In the genomic region with DNA sequence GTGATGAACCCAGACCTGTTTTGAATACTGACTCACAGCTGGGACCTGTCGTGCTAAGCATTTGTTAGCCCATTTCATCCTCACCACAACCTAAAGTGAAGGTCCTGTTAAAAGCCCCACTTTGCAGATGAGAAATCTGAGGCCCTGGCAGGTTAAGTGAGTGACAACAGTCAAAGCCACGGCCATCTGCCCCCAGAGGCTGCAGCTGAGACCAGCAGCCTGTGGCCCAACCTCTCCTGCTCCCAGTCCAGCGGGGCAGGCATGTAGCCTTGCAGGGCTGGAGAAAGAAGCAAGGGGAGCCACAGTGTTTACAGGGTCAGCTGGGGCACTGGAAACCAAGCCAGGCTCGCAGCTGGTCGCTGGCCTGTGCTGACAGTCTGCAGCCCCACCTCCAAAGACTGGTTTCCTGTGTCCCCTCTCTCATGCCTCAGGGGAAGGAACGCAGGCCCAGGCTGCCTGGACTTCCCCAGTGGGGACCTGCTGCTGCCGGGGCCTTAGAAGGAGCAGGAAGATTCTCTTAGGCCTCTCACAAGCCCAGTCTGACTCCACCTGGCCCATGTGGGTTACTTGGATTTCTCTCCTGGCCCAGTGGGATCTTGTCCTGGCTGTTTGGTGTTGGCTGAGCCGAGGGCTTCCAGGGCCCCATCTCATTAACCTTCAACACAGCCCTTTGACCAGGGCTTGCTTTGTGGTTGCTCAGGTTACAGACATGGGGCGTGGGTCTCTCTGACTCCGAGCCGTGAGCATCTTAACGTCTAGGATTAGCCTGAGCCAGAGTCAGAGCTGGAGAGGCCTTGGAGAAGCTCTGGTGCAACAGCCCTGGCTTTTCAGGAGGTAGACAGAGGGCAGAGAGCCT, we compare ENCODE assay signal across 8 cellular contexts. TPM values are rescaled to one million over a fixed set of nuclear protein-coding genes. Genes with fewer than 3 reads are reported as not detected.
DNase-seq lines count a peak whose midpoint lies in the region; ATAC-seq, FAIRE-seq and TF ChIP-seq lines count a peak whose summit lies in the region.

No MANE protein-coding gene starts in this region.

- H4K91ac ChIP-seq in IMR-90 (ENCODE audit: insufficient read depth, low read depth, low read length), result no peak overlapping the region

- no peak overlapping the region for H3K56ac ChIP-seq in IMR-90 (ENCODE audit: extremely low read depth, insufficient read depth, low read length)

- TF ChIP-seq EP300 in A549 (IDR thresholded peaks at IDR 0.05), result no peak

- no peak overlapping the region for H2BK120ac ChIP-seq in IMR-90 (ENCODE audit: low read depth, low read length)

- WGBS in A549 (ENCODE audit: missing lambda C conversion rate), result 78% methylated on average over 11 of the region's 12 CpGs
- WGBS in IMR-90 (ENCODE audit: extremely low coverage in 2 of 2, insufficient read length in 1 of 2), 2 experiments, result no CpG with 5 or more reads among the region's 12 CpGs

- POLR2A ChIA-PET in A549 (lab: Yijun Ruan, JAX) (no interaction called here), IMR-90 (lab: Charles Lee; ENCODE audit: unreplicated experiment) (no interaction called here)

- H3K9me1 ChIP-seq in IMR-90 (ENCODE audit: insufficient read depth, low read length), result no peaks in the 10 kb centered on the region

- no peak overlapping the region for H3K4me3 Mint-ChIP-seq in Calu3 (ENCODE audit: low read depth, unreplicated experiment)

- no peak overlapping the region for H3K27ac Mint-ChIP-seq in Calu3 (ENCODE audit: unreplicated experiment)

- H2AFZ ChIP-seq in IMR-90 (replicated peaks; ENCODE audit: low read length, poor library complexity), result peak overlapping the region; percentile 67

- dilution Hi-C loops in IMR-90 (cut with HindIII; ENCODE audit: low sequenced_read_pairs, unreplicated experiment), result no loop called here

- no peaks in the 10 kb centered on the region for H4K20me1 ChIP-seq in IMR-90 (ENCODE audit: insufficient read depth, low read length)

- CTCF ChIA-PET in A549 (lab: Yijun Ruan, JAX) (interaction anchor here (0.8 to 6.7 kb wide), 5 partner anchors 8 to 209 kb away, joined by 3 to 45 read pairs (median 3); no protein-coding TSS in a partner anchor), IMR-90 (lab: Yijun Ruan, JAX) (interaction anchor here (0.6 to 1.3 kb wide), 3 partner anchors 8 to 15 kb away, joined by 3 to 4 read pairs (median 3); no protein-coding TSS in a partner anchor), Calu3 (lab: Charles Lee) (no interaction called here)

- H2BK20ac ChIP-seq in IMR-90 (ENCODE audit: low read depth, low read length), result no peak overlapping the region

- H3K9me3 Mint-ChIP-seq in Calu3 (ENCODE audit: low read depth, unreplicated experiment), result no peaks in the 10 kb centered on the region

- H2BK5ac ChIP-seq in IMR-90 (ENCODE audit: low read depth, low read length, poor library complexity, severe bottlenecking), result no peak overlapping the region

- H3K4me1 ChIP-seq in A549 (no peaks in the 10 kb centered on the region), IMR-90 (ENCODE audit: control insufficient read depth, insufficient read depth, low read length) (peaks cover 4% of the 10 kb centered on the region; the same call in 1 of the 2 replicates), subcutaneous abdominal adipose tissue (ENCODE audit: control insufficient read depth in 5 of 5, insufficient read depth in 5 of 5, low read length in 5 of 5) (peaks cover 0 to 61% (median 41%) of the 10 kb centered on the region in 5 donors)

- H3K4me3 ChIP-seq in A549 (no peak overlapping the region), IMR-90 (ENCODE audit: insufficient read depth, low read depth, low read length) (no peak overlapping the region), subcutaneous abdominal adipose tissue (ENCODE audit: low read depth in 1 of 5, low read length in 5 of 5) (peak overlapping the region; percentile 56 to 86 (median 76))

- no peak overlapping the region for H2BK15ac ChIP-seq in IMR-90 (ENCODE audit: low read depth, low read length)

- H4K8ac ChIP-seq in IMR-90 (ENCODE audit: low read depth in 2 of 2, low read length in 2 of 2), result no peak overlapping the region

- no TSS peak for BruUV-seq in IMR-90 (replicated peaks; lab: Mats Ljungman, UMichigan)
- no TSS peak for BruUV-seq in Calu3 (replicated peaks; lab: Mats Ljungman, UMichigan)

- DNase-seq in A549 (ENCODE audit: low read depth in 1 of 2, low spot score in 1 of 2) (no peak), IMR-90 (peak; percentile 16), islet precursor cell (peak; percentile 84), Calu3 (no peak)
- DNase-seq in activated effector memory CD4-positive, alpha-beta T cell treated with anti-CD3 and anti-CD28 coated beads, Interleukin-2, amount 50 U/mL, for 16 hours, result peak; percentile 76

- H3K9ac ChIP-seq in IMR-90 (ENCODE audit: low read depth, low read length) (no peak overlapping the region), subcutaneous abdominal adipose tissue (ENCODE audit: low read length in 5 of 5) (peak overlapping the region in 3 of 5 donors; percentile 40 to 77 (median 66))

- TF ChIP-seq POLR2A in A549 (IDR thresholded peaks at IDR 0.05; ENCODE audit: low read length), result no peak
- no peak for TF ChIP-seq POLR2A in IMR-90 (IDR thresholded peaks at IDR 0.05; ENCODE audit: low read depth, low read length)

- TF ChIP-seq CTCF in A549 (IDR thresholded peaks at IDR 0.05), result no peak
- 0 out of 2 replicates have a peak, but pooled peaks have one; percentile 2 for TF ChIP-seq CTCF in IMR-90 (conservative IDR thresholded peaks at IDR 0.05; ENCODE audit: low read depth, low read length)
- no peak for TF ChIP-seq CTCF in Calu3 (IDR thresholded peaks at IDR 0.05; ENCODE audit: unreplicated experiment)

- no peak overlapping the region for H2AK5ac ChIP-seq in IMR-90 (ENCODE audit: low read depth, low read length)

- no peak overlapping the region for H3K18ac ChIP-seq in IMR-90 (ENCODE audit: low read depth, low read length)

- ATAC-seq in A549, result peak; percentile 41 to 67; a peak in 3 of 6 replicates
- ATAC-seq in GM18867 (IDR thresholded peaks at IDR 0.05; ENCODE audit: unreplicated experiment), result peak; percentile 31
- ATAC-seq in IMR-90 (ENCODE audit: low read depth), result peak; percentile 85
- no peak for ATAC-seq in GM21360 (IDR thresholded peaks at IDR 0.05; ENCODE audit: unreplicated experiment)

- no peak overlapping the region for H3K23ac ChIP-seq in IMR-90 (ENCODE audit: low read depth, low read length)

- H3K36me3 ChIP-seq in IMR-90 (ENCODE audit: control insufficient read depth, insufficient read depth, low read length) (no peaks in the 10 kb centered on the region), subcutaneous abdominal adipose tissue (ENCODE audit: control insufficient read depth in 5 of 5, insufficient read depth in 5 of 5, low read length in 5 of 5) (no peaks in the 10 kb centered on the region)

- H3K36me3 Mint-ChIP-seq in Calu3 (ENCODE audit: insufficient read depth, unreplicated experiment), result no peaks in the 10 kb centered on the region

- in situ Hi-C loops in IMR-90 (cut with MboI; ENCODE audit: low sequenced_read_pairs), result no loop called here

- no peak overlapping the region for H3K4ac ChIP-seq in IMR-90 (ENCODE audit: low read depth, low read length)

- TF ChIP-seq RAD21 in A549 (conservative IDR thresholded peaks at IDR 0.05 in 1 of 2, IDR thresholded peaks at IDR 0.05 in 1 of 2) (no peak), IMR-90 (IDR thresholded peaks at IDR 0.05; ENCODE audit: low read length) (no peak)

- intact Hi-C loops in IMR-90 (cut with micrococcal nuclease) (no loop called here), Calu3 (cut with micrococcal nuclease; ENCODE audit: unreplicated experiment) (no loop called here)

- H2AK9ac ChIP-seq in IMR-90 (replicated peaks; ENCODE audit: low read depth, low read length, poor library complexity), result no peak overlapping the region

- H3K4me1 Mint-ChIP-seq in Calu3 (ENCODE audit: low read depth, unreplicated experiment), result no peaks in the 10 kb centered on the region

- FAIRE-seq in A549 (lab: Jason Lieb, UNC), result no peak

- H4K5ac ChIP-seq in IMR-90 (ENCODE audit: low read depth, low read length), result no peak overlapping the region

- H3K27me3 Mint-ChIP-seq in Calu3 (ENCODE audit: unreplicated experiment), result no peaks in the 10 kb centered on the region

- H3K79me1 ChIP-seq in IMR-90 (ENCODE audit: low read depth in 1 of 2, low read length in 2 of 2), result no peaks in the 10 kb centered on the region

- H3K9me3 ChIP-seq in A549 (no peaks in the 10 kb centered on the region), IMR-90 (ENCODE audit: control insufficient read depth, insufficient read depth, low read length) (no peaks in the 10 kb centered on the region), subcutaneous abdominal adipose tissue (ENCODE audit: control insufficient read depth in 5 of 5, low read length in 5 of 5) (no peaks in the 10 kb centered on the region)

- no peak overlapping the region for H3K4me2 ChIP-seq in A549
- no peak overlapping the region for H3K4me2 ChIP-seq in IMR-90 (ENCODE audit: low read depth, low read length)

- H3K14ac ChIP-seq in IMR-90 (replicated peaks; ENCODE audit: low read depth, low read length), result no peak overlapping the region

- H3K27me3 ChIP-seq in IMR-90 (ENCODE audit: control insufficient read depth, insufficient read depth, low read length), result no peaks in the 10 kb centered on the region; the same call in 1 of the 2 replicates
- H3K27me3 ChIP-seq in subcutaneous abdominal adipose tissue (ENCODE audit: control insufficient read depth in 5 of 5, insufficient read depth in 4 of 5, low read length in 5 of 5), result peaks cover 0 to 4% (median 0%) of the 10 kb centered on the region in 5 donors

- no peak overlapping the region for H3K27ac ChIP-seq in A549
- no peak overlapping the region for H3K27ac ChIP-seq in IMR-90 (ENCODE audit: insufficient read depth, low read length)
- H3K27ac ChIP-seq in subcutaneous abdominal adipose tissue (ENCODE audit: low read depth, low read length), result peak overlapping the region; percentile 30

RNA-seq across cellular contexts. Expression of a gene that starts 1.7 kb away (rescaled TPM):
- 0.26 and 1.1 TPM in 2 replicates for polyA plus RNA-seq in A549 (2011; rRNA removed)
- polyA plus RNA-seq in A549 (2012; cell fraction: cytosol; rRNA removed), result 0.12 and 0.13 TPM in 2 replicates
- polyA plus RNA-seq in A549 (2012; cell fraction: nucleus; rRNA removed), result 0.30 and 0.62 TPM in 2 replicates
- 0.49 to 0.57 TPM (median 0.53 TPM) in 3 replicates for polyA plus RNA-seq in A549 (2017; fragmentation: RNase III; extraction: RNeasy Plus Mini Kit Qiagen cat#74134 plus additional on column Dnase treatment)
- 0.33 and 1.1 TPM in 2 replicates for polyA minus RNA-seq in A549 (2011; rRNA and poly(A)+ RNA removed)
- total RNA-seq in IMR-90 (2012; rRNA removed), result under 0.01 and 0.18 TPM in 2 replicates
- polyA plus RNA-seq in IMR-90 (2012; rRNA removed), result 0.09 and 0.29 TPM in 2 replicates
- polyA plus RNA-seq in IMR-90 (2012; cell fraction: cytosol; rRNA removed), result 0.14 and 0.18 TPM in 2 replicates
- polyA plus RNA-seq in IMR-90 (2012; cell fraction: nucleus; rRNA removed; ENCODE audit: low replicate concordance), result 0.52 and 1.9 TPM in 2 replicates
- total RNA-seq in Calu3 (2022), result not detected in 2 replicates

RNA-seq across cellular contexts. Expression of a gene that starts 29.3 kb away (rescaled TPM):
- polyA plus RNA-seq in A549 (2011; rRNA removed) (not detected in 2 replicates), A549 (2017; fragmentation: RNase III; extraction: RNeasy Plus Mini Kit Qiagen cat#74134 plus additional on column Dnase treatment) (not detected in 3 replicates), IMR-90 (2012; rRNA removed) (not detected in 2 replicates)
- not detected in 2 replicates for polyA plus RNA-seq in A549 (2012; cell fraction: cytosol; rRNA removed)
- polyA plus RNA-seq in A549 (2012; cell fraction: nucleus; rRNA removed), result not detected in 2 replicates
- polyA minus RNA-seq in A549 (2011; rRNA and poly(A)+ RNA removed), result not detected in 2 replicates
- total RNA-seq in IMR-90 (2012; rRNA removed) (not detected in 2 replicates), Calu3 (2022) (not detected in 2 replicates)
- polyA plus RNA-seq in IMR-90 (2012; cell fraction: cytosol; rRNA removed), result not detected in 2 replicates
- polyA plus RNA-seq in IMR-90 (2012; cell fraction: nucleus; rRNA removed; ENCODE audit: low replicate concordance), result not detected in 2 replicates

RNA-seq across cellular contexts. Expression of a gene that starts 48.8 kb away (rescaled TPM):
- polyA plus RNA-seq in A549 (2011; rRNA removed), result 9.7 and 10.2 TPM in 2 replicates
- polyA plus RNA-seq in A549 (2012; cell fraction: cytosol; rRNA removed), result 8.4 and 9.0 TPM in 2 replicates
- 17.6 and 19.0 TPM in 2 replicates for polyA plus RNA-seq in A549 (2012; cell fraction: nucleus; rRNA removed)
- polyA plus RNA-seq in A549 (2017; fragmentation: RNase III; extraction: RNeasy Plus Mini Kit Qiagen cat#74134 plus additional on column Dnase treatment), result 5.9 to 8.1 TPM (median 7.6 TPM) in 3 replicates
- 34.0 and 37.2 TPM in 2 replicates for polyA minus RNA-seq in A549 (2011; rRNA and poly(A)+ RNA removed)
- 1.1 TPM in 2 replicates for total RNA-seq in IMR-90 (2012; rRNA removed)
- 0.52 and 1.7 TPM in 2 replicates for polyA plus RNA-seq in IMR-90 (2012; rRNA removed)
- 0.12 and 0.54 TPM in 2 replicates for polyA plus RNA-seq in IMR-90 (2012; cell fraction: cytosol; rRNA removed)
- 1.1 and 1.2 TPM in 2 replicates for polyA plus RNA-seq in IMR-90 (2012; cell fraction: nucleus; rRNA removed; ENCODE audit: low replicate concordance)
- 1.3 and 1.7 TPM in 2 replicates for total RNA-seq in Calu3 (2022)

Comparison
In these comparisons a context has a peak if more than half of its experiments do, and no peak if none do; other contexts are left out.
1. DNase-seq: peak in IMR-90 (single experiment), activated effector memory CD4-positive, alpha-beta T cell treated with anti-CD3 and anti-CD28 coated beads, Interleukin-2, amount 50 U/mL, for 16 hours (single experiment) and islet precursor cell (single experiment); none in A549 (0 of 2) and Calu3 (single experiment).
2. H3K4me3 ChIP-seq: peak in subcutaneous abdominal adipose tissue (5 of 5); none in A549 (single experiment) and IMR-90 (single experiment).